36 cellular contexts compared by ENCODE assay signal in the genomic region with DNA sequence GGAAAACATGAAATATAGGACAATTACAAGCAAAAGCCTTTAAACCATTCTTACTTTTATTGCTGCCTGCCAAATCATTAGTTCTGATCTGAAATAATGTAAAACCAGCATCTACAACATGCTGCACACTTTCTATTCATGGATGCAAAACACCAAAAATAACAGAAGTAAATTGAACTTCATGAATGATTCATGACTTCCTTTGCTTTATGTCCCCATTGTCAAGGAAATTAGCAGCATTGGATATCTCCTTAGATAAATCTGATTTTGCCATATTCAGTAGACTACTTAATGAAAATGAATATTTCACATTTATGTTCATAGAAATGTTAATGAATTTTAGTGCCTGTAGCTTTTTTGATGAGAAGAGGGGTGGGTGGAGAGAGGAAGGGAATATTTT.
"Had no signal": no experiment of that assay in that cellular context is flagged by ENCODE, and none has a peak within 500 bp of the region (broad histone marks: within the 10 kb centered on the region; RNA-seq: fewer than 3 reads in every experiment).

No MANE protein-coding gene starts in this region.

- H3K4me3 ChIP-seq: MG63 had no signal

- H3K36me3 ChIP-seq: MG63 had no signal

- H3K9me3 ChIP-seq: MG63 had no signal

- H3K27me3 ChIP-seq: MG63 had no signal

- H3K27ac ChIP-seq: KMS-11 had no signal

- DNase-seq: Karpas-422, Kasumi-1, MG63, MM.1S, MV-4-11, NCI-H1048, NCI-H1092, NCI-H1092 treated with DMSO at 0.1 percent for 48 hours, NCI-H1105, NCI-H1105 treated with DMSO at 0.1 percent for 48 hours, NCI-H1417, NCI-H1417 treated with DMSO at 0.1 percent for 48 hours, NCI-H1436, NCI-H1436 treated with DMSO at 0.1 percent for 48 hours, NCI-H146, NCI-H1694, NCI-H1694 treated with DMSO at 0.1 percent for 48 hours, NCI-H187, NCI-H187 treated with DMSO at 0.1 percent for 48 hours, NCI-H1930, NCI-H2029, NCI-H2029 treated with DMSO at 0.1 percent for 48 hours, NCI-H2081 treated with DMSO at 0.1 percent for 48 hours, NCI-H2107, NCI-H2171, NCI-H2171 treated with DMSO at 0.1 percent for 48 hours, NCI-H2227 treated with DMSO at 0.1 percent for 48 hours, NCI-H226, NCI-H345, NCI-H446, NCI-H446 treated with DMSO at 0.1 percent for 48 hours, NCI-H510A, NCI-H510A treated with DMSO at 0.1 percent for 48 hours, NCI-H524, NCI-H524 treated with DMSO at 0.1 percent for 48 hours had no signal

- H3K9ac ChIP-seq: KMS-11 had no signal

- H3K4me2 ChIP-seq: KMS-11 had no signal
